13 cellular contexts compared by ENCODE assay signal in the genomic region with DNA sequence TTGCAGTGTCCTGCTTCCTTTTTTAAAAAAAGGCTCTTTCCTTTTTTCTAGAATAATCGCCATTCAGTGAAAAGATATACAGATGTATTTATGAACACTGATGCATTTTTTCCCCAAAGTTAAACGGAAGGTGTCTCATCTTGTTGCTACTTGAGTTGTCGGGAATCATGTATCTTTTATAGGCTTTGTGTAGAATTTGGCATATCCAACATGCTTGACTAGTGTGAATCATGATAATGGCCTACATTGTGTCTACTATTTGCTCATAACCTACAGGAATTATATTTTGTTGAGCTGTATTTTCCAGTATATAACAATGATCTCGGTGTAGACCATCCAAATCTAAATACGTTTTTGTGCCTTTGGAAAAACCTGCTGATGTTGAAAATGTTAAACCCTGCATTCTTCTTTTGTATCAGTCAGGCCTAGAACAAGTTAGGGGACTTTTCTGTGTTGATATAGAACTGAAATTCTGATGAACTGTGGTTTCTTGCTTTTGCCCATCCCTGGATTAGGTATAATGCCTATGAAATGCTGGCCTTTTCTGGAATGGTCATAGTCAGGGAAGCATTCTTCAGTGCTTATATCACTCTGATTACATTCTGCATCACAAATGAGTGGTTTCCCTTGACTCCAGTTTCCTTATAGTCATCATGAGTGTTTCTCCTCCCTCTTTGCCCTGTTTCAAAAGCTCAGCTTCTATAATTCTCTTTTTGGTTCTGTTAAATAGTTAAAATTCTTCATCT. TPM values are rescaled to one million over a fixed set of nuclear protein-coding genes. Genes with fewer than 3 reads are reported as not detected.
DNase-seq lines count a peak whose midpoint lies in the region; ATAC-seq and TF ChIP-seq lines count a peak whose summit lies in the region.
"Had no signal": no experiment of that assay in that cellular context is flagged by ENCODE, and none has a peak within 500 bp of the region (broad histone marks: within the 10 kb centered on the region; RNA-seq: fewer than 3 reads in every experiment).

No MANE protein-coding gene starts in this region.

- ATAC-seq in stimulated activated naive CD8-positive, alpha-beta T cell treated with anti-CD3 and anti-CD28 coated beads, Interleukin-15, Interleukin-2, amounts not matched to agents 100 U/mL and 50 U/mL, for 24 hours: no peak
- ATAC-seq in HG02938 (IDR thresholded peaks at IDR 0.05; ENCODE audit: unreplicated experiment) (no peak), HG03097 (IDR thresholded peaks at IDR 0.05; ENCODE audit: low FRiP score, unreplicated experiment) (no peak)
- ATAC-seq: psoas muscle had no signal

- peaks cover 45% of the 10 kb centered on the region for H3K4me1 ChIP-seq in HUES64 (ENCODE audit: insufficient read depth, low read length)
- H3K4me1 ChIP-seq: psoas muscle, upper lobe of left lung had no signal

- TF ChIP-seq CTCF in AG09309 (IDR thresholded peaks at IDR 0.05; ENCODE audit: control insufficient read depth, insufficient read depth, low read depth, low read length, missing control alignments): no peak

- H3K9me3 ChIP-seq in HUES64 (ENCODE audit: insufficient read depth, low read depth, low read length): no peaks in the 10 kb centered on the region
- H3K9me3 ChIP-seq: psoas muscle, upper lobe of left lung had no signal

- DNase-seq in AG09309 (ENCODE audit: low read depth) (peak; percentile 72), astrocyte of the hippocampus (ENCODE audit: low read depth, low spot score) (peak; percentile 91), iris pigment epithelial cell (ENCODE audit: low read depth) (peak; percentile 96), NCI-H510A treated with DMSO at 0.1 percent for 48 hours (lab: John Stamatoyannopoulos, UW) (no peak)
- no peak for DNase-seq in stimulated activated naive CD8-positive, alpha-beta T cell treated with anti-CD3 and anti-CD28 coated beads, Interleukin-15, Interleukin-2, amounts not matched to agents 100 U/mL and 50 U/mL, for 24 hours
- DNase-seq: activated CD4-positive, alpha-beta memory T cell treated with anti-CD3 and anti-CD28 coated beads, Interleukin-2, amount 10 ng/mL, durations not matched to agents 7 days and 5 days; erythroblast; NCI-H2081; psoas muscle; upper lobe of left lung had no signal

- no peaks in the 10 kb centered on the region for H3K36me3 ChIP-seq in HUES64 (ENCODE audit: insufficient read depth, low read length)
- H3K36me3 ChIP-seq: upper lobe of left lung had no signal

- no peaks in the 10 kb centered on the region for H3K27me3 ChIP-seq in HUES64 (ENCODE audit: insufficient read depth, low read length)
- H3K27me3 ChIP-seq: upper lobe of left lung had no signal

- H3K27ac ChIP-seq in HUES64 (ENCODE audit: low read depth, low read length): peak overlapping the region; percentile 41
- H3K27ac ChIP-seq: psoas muscle, upper lobe of left lung had no signal

- WGBS in HUES64: 100% methylated on average over 4 of the region's 5 CpGs

- no peak overlapping the region for H3K9ac ChIP-seq in HUES64 (ENCODE audit: low read depth, low read length)

- H3K4me3 ChIP-seq in AG09309 (ENCODE audit: control insufficient read depth, low read depth, low read length) (no peak overlapping the region), HUES64 (ENCODE audit: low read length) (no peak overlapping the region)
- H3K4me3 ChIP-seq: psoas muscle, upper lobe of left lung had no signal

RNA-seq across cellular contexts. Expression of a gene that starts 10.8 kb away (rescaled TPM):
- polyA plus RNA-seq in HUES64 (2013, experiment 1 of 2): 10.0 TPM
- polyA plus RNA-seq in HUES64 (2013, experiment 2 of 2): 8.1 TPM

Comparison
In these comparisons a context has a peak if more than half of its experiments do, and no peak if none do; other contexts are left out.
1. DNase-seq: peak in AG09309 (single experiment), astrocyte of the hippocampus (single experiment) and iris pigment epithelial cell (single experiment); none in stimulated activated naive CD8-positive, alpha-beta T cell treated with anti-CD3 and anti-CD28 coated beads, Interleukin-15, Interleukin-2, amounts not matched to agents 100 U/mL and 50 U/mL, for 24 hours (single experiment) and NCI-H510A treated with DMSO at 0.1 percent for 48 hours (single experiment).